ENCODE assay signal across 6 cellular contexts in the genomic region with DNA sequence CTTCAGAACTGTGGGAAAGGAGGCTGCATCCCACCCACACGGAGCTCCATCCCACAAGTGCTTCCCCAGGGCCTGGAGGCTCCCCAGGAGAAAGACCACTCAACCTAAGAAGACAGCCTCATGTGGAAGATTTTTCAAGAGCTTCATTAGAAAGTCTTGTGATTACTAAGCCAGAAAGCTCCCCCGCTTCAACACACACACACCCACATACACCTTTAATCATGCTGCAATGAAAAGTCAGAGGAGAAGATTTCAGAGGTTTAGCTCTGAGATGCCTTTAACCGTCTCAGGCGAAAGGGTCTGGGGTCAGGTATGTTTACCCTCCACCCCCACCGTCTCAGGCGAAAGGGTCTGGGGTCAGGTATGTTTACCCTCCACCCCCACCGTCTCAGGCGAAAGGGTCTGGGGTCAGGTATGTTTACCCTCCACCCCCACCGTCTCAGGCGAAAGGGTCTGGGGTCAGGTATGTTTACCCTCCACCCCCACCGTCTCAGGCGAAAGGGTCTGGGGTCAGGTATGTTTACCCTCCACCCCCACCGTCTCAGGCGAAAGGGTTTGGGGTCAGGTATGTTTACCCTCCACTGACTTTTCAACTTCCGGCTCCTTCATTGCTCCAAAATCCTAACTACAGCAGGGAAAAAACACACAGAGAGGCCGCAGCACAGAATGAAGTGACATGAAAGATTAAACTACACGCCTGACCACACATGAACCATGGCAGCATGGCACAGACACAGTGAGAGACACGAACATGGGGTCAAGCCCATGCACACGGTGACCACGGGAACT.
DNase-seq lines count a peak whose midpoint lies in the region; ATAC-seq and TF ChIP-seq lines count a peak whose summit lies in the region.
"Not testable (repeated sequence)": the region's sequence is repeated elsewhere in the genome, so short reads cannot be mapped to it uniquely, and the experiment has no call there.

No MANE protein-coding gene starts in this region.

- not testable (repeated sequence) for H2BK120ac ChIP-seq in trophoblast cell (ENCODE audit: insufficient read depth, low read length, poor library complexity)

- not testable (repeated sequence) for H3K36me3 ChIP-seq in Caco-2 (ENCODE audit: control insufficient read depth, insufficient read depth, low read length); endodermal cell (ENCODE audit: control insufficient read depth, insufficient read depth, low read length); trophoblast cell (ENCODE audit: control insufficient read depth in 1 of 2, insufficient read depth in 2 of 2, low read length in 2 of 2)

- not testable (repeated sequence) for H2BK5ac ChIP-seq in trophoblast cell (ENCODE audit: low read depth, low read length, poor library complexity)

- not testable (repeated sequence) for H3K9me3 Mint-ChIP-seq in Caco-2 (ENCODE audit: unreplicated experiment); endodermal cell; stimulated activated naive B cell treated with anti-CD40 and anti-IgM and Interleukin-4, amounts not matched to agents 10 μg/mL and 1 μg/mL and 100 μg/mL, for 72 hours

- not testable (repeated sequence) for H3K4ac ChIP-seq in trophoblast cell (ENCODE audit: low read depth, low read length)

- TF ChIP-seq CTCF in Caco-2 (IDR thresholded peaks at IDR 0.05; ENCODE audit: insufficient read depth in 1 of 2, low read depth in 1 of 2, low read length in 1 of 2, severe bottlenecking in 1 of 2, unreplicated experiment in 1 of 2); endodermal cell (conservative IDR thresholded peaks at IDR 0.05): not testable (repeated sequence)

- not testable (repeated sequence) for H3K27me3 Mint-ChIP-seq in Caco-2 (ENCODE audit: insufficient read depth, unreplicated experiment); endodermal cell (ENCODE audit: insufficient read depth); stimulated activated naive B cell treated with anti-CD40 and anti-IgM and Interleukin-4, amounts not matched to agents 10 μg/mL and 1 μg/mL and 100 μg/mL, for 72 hours

- H3K27ac ChIP-seq in endodermal cell (ENCODE audit: low read depth, low read length); trophoblast cell (ENCODE audit: low read depth, low read length): not testable (repeated sequence)

- not testable (repeated sequence) for H2AFZ ChIP-seq in trophoblast cell (ENCODE audit: insufficient read depth, low read length, poor library complexity)

- not testable (repeated sequence) for ATAC-seq in stimulated activated naive B cell treated with anti-CD40 and anti-IgM and Interleukin-4, amounts not matched to agents 10 μg/mL and 1 μg/mL and 100 μg/mL, for 72 hours (replicated peaks)

- not testable (repeated sequence) for H2BK12ac ChIP-seq in trophoblast cell (ENCODE audit: low read length)

- peak overlapping the region; percentile 73 for H3K27ac Mint-ChIP-seq in Caco-2 (ENCODE audit: unreplicated experiment)
- H3K27ac Mint-ChIP-seq in endodermal cell: not testable (repeated sequence)
- H3K27ac Mint-ChIP-seq in stimulated activated naive B cell treated with anti-CD40 and anti-IgM and Interleukin-4, amounts not matched to agents 10 μg/mL and 1 μg/mL and 100 μg/mL, for 72 hours: peak overlapping the region; percentile 14

- not testable (repeated sequence) for H3K18ac ChIP-seq in trophoblast cell (ENCODE audit: low read length)

- not testable (repeated sequence) for H2AK5ac ChIP-seq in trophoblast cell (ENCODE audit: low read length)

- not testable (repeated sequence) for H3K36me3 Mint-ChIP-seq in Caco-2 (ENCODE audit: insufficient read depth, unreplicated experiment); endodermal cell (ENCODE audit: low read depth); stimulated activated naive B cell treated with anti-CD40 and anti-IgM and Interleukin-4, amounts not matched to agents 10 μg/mL and 1 μg/mL and 100 μg/mL, for 72 hours

- CTCF ChIA-PET in Caco-2 (lab: Charles Lee): interaction anchor here (1.2 to 2.1 kb wide), 4 partner anchors 28 to 305 kb away, joined by 3 to 7 read pairs (median 4); no protein-coding TSS in a partner anchor

- H3K23ac ChIP-seq in trophoblast cell (ENCODE audit: low read length): not testable (repeated sequence)

- 90 to 95% methylated on average over 9 to 12 of the region's 20 CpGs for WGBS in endodermal cell (ENCODE audit: insufficient coverage in 1 of 2, insufficient read length in 1 of 2), 2 experiments
- WGBS in trophoblast cell (ENCODE audit: extremely low coverage, insufficient coverage, insufficient read length): no CpG with 5 or more reads among the region's 20 CpGs

- H3K4me1 Mint-ChIP-seq in Caco-2 (ENCODE audit: low read depth, unreplicated experiment) (peaks cover 17% of the 10 kb centered on the region), endodermal cell (peaks cover 11% of the 10 kb centered on the region)
- not testable (repeated sequence) for H3K4me1 Mint-ChIP-seq in stimulated activated naive B cell treated with anti-CD40 and anti-IgM and Interleukin-4, amounts not matched to agents 10 μg/mL and 1 μg/mL and 100 μg/mL, for 72 hours

- intact Hi-C loops in Caco-2 (cut with micrococcal nuclease; ENCODE audit: unreplicated experiment): loop anchor here (1.0 kb wide), 1 partner anchor 303 kb away; no protein-coding TSS in a partner anchor

- POLR2A ChIA-PET in Caco-2 (lab: Charles Lee): not testable (repeated sequence)

- not testable (repeated sequence) for H4K8ac ChIP-seq in trophoblast cell (ENCODE audit: low read depth, low read length)

- H4K91ac ChIP-seq in trophoblast cell (ENCODE audit: low read depth, low read length): not testable (repeated sequence)

- not testable (repeated sequence) for H3K27me3 ChIP-seq in Caco-2 (replicated peaks; ENCODE audit: control insufficient read depth, insufficient read depth, low read length); endodermal cell (ENCODE audit: control insufficient read depth, insufficient read depth, low read length, poor library complexity, severe bottlenecking); trophoblast cell (ENCODE audit: insufficient read depth, low read length)

- peak overlapping the region; percentile 51 for H3K4me3 Mint-ChIP-seq in Caco-2 (ENCODE audit: unreplicated experiment)
- H3K4me3 Mint-ChIP-seq in endodermal cell: peak overlapping the region; percentile 24
- not testable (repeated sequence) for H3K4me3 Mint-ChIP-seq in stimulated activated naive B cell treated with anti-CD40 and anti-IgM and Interleukin-4, amounts not matched to agents 10 μg/mL and 1 μg/mL and 100 μg/mL, for 72 hours

- H3K9me3 ChIP-seq in Caco-2; endodermal cell (ENCODE audit: control insufficient read depth, low read length); trophoblast cell (ENCODE audit: insufficient read depth, low read depth, low read length): not testable (repeated sequence)

- not testable (repeated sequence) for H4K12ac ChIP-seq in trophoblast cell (ENCODE audit: low read depth, low read length)

- not testable (repeated sequence) for H3K79me2 ChIP-seq in trophoblast cell (ENCODE audit: control insufficient read depth, insufficient read depth, low read length, poor library complexity)

- not testable (repeated sequence) for H3K4me3 ChIP-seq in Caco-2 (ENCODE audit: low read depth, low read length); endodermal cell (ENCODE audit: low read length)
- H3K4me3 ChIP-seq in trophoblast cell (ENCODE audit: low read depth, low read length): peak overlapping the region; percentile 44

- not testable (repeated sequence) for BruUV-seq in Caco-2 (replicated peaks; lab: Mats Ljungman, UMichigan)

- DNase-seq in Caco-2 (peak; percentile 63 to 71), left kidney (ENCODE audit: low read depth, low spot score) (peak; percentile 77), putamen (ENCODE audit: low spot score) (peak; percentile 16)
- not testable (repeated sequence) for DNase-seq in endodermal cell; trophoblast cell; stimulated activated naive B cell treated with anti-CD40 and anti-IgM and Interleukin-4, amounts not matched to agents 10 μg/mL and 1 μg/mL and 100 μg/mL, for 72 hours

- H3K4me2 ChIP-seq in trophoblast cell (ENCODE audit: low read length): not testable (repeated sequence)

- H3K79me1 ChIP-seq in trophoblast cell (ENCODE audit: low read length): not testable (repeated sequence)

- not testable (repeated sequence) for H3K9ac ChIP-seq in endodermal cell (ENCODE audit: extremely low read depth, low read length, poor library complexity, severe bottlenecking); trophoblast cell (ENCODE audit: low read length)

- peaks cover 21% of the 10 kb centered on the region for H3K4me1 ChIP-seq in Caco-2
- not testable (repeated sequence) for H3K4me1 ChIP-seq in endodermal cell (ENCODE audit: control insufficient read depth, insufficient read depth, low read length); trophoblast cell (ENCODE audit: control insufficient read depth in 1 of 2, insufficient read depth in 2 of 2, low read length in 2 of 2)

- H3K14ac ChIP-seq in trophoblast cell (ENCODE audit: low read length): not testable (repeated sequence)
